ENCODE assay signal across 1 cellular context in the genomic region with DNA sequence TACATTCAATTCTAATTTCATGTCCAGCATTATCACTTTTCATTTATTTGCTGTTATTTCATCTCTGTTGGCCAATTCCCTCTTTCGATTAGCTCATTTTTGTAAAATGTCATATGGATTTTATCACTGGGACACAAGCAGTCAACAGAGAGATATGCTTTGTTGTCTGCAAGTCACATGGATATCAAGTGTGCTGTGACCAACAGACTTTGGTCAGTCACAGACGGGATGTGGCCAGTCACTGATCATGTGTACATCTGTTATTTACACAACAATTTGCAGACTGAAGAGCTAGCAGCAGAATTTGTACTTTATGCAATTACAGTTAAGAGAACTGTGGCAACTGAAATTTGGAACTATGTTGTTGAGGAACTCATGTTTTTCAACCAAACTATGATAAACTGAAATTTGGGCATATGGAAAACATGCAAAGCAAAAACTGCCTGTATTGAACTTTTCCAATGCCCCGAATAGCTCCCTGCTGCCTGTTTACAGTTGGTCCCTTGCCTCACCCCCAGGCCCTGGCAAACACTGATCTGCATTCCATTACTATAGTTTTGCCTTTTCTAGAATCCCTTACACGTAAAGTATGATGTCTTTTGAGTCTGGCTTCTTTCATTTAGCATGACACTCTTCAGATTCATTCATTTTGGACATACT.
TF ChIP-seq lines count a peak whose summit lies in the region.

No MANE protein-coding gene starts in this region.

TF ChIP-seq in K562, 482 proteins besides CTCF, POLR2A, EP300 and RAD21 (continued from another document and continues in another):
- no peak for TF ChIP-seq STAT6 (CRISPR knock-in tag; IDR thresholded peaks at IDR 0.05)
- TF ChIP-seq ZNF165 (CRISPR knock-in tag; IDR thresholded peaks at IDR 0.05; ENCODE audit: borderline replicate concordance), result no peak
- 0 out of 2 replicates have a peak, but pooled peaks have one; percentile 19 for TF ChIP-seq BACH1 (tag; IDR thresholded peaks at IDR 0.05)
- no peak for TF ChIP-seq HSF4 (CRISPR knock-in tag; IDR thresholded peaks at IDR 0.05; ENCODE audit: borderline replicate concordance)
- TF ChIP-seq, protein P1, sequence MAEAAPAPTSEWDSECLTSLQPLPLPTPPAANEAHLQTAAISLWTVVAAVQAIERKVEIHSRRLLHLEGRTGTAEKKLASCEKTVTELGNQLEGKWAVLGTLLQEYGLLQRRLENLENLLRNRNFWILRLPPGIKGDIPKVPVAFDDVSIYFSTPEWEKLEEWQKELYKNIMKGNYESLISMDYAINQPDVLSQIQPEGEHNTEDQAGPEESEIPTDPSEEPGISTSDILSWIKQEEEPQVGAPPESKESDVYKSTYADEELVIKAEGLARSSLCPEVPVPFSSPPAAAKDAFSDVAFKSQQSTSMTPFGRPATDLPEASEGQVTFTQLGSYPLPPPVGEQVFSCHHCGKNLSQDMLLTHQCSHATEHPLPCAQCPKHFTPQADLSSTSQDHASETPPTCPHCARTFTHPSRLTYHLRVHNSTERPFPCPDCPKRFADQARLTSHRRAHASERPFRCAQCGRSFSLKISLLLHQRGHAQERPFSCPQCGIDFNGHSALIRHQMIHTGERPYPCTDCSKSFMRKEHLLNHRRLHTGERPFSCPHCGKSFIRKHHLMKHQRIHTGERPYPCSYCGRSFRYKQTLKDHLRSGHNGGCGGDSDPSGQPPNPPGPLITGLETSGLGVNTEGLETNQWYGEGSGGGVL (CRISPR knock-in tag; IDR thresholded peaks at IDR 0.05), result no peak
- no peak for TF ChIP-seq SIN3B (IDR thresholded peaks at IDR 0.05; ENCODE audit: low read depth)
- TF ChIP-seq, protein P2, sequence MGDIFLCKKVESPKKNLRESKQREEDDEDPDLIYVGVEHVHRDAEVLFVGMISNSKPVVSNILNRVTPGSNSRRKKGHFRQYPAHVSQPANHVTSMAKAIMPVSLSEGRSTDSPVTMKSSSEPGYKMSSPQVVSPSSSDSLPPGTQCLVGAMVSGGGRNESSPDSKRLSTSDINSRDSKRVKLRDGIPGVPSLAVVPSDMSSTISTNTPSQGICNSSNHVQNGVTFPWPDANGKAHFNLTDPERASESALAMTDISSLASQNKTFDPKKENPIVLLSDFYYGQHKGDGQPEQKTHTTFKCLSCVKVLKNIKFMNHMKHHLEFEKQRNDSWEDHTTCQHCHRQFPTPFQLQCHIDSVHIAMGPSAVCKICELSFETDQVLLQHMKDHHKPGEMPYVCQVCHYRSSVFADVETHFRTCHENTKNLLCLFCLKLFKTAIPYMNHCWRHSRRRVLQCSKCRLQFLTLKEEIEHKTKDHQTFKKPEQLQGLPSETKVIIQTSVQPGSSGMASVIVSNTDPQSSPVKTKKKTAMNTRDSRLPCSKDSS (IDR thresholded peaks at IDR 0.05; ENCODE audit: low read depth, partially characterized antibody), result no peak
- TF ChIP-seq TAF7 (tag; IDR thresholded peaks at IDR 0.05), result no peak
- no peak for TF ChIP-seq ZBTB12 (CRISPR knock-in tag; IDR thresholded peaks at IDR 0.05)
- no peak for TF ChIP-seq PYGO2 (tag; IDR thresholded peaks at IDR 0.05)
- 0 out of 2 replicates have a peak, but pooled peaks have one; percentile 23 for TF ChIP-seq GATAD2B (IDR thresholded peaks at IDR 0.05; ENCODE audit: borderline replicate concordance)
- TF ChIP-seq POLR2B (IDR thresholded peaks at IDR 0.05; ENCODE audit: low read depth, partially characterized antibody), result no peak
- TF ChIP-seq TCFL5 (CRISPR knock-in tag; conservative IDR thresholded peaks at IDR 0.05), result no peak
- TF ChIP-seq ZNF212 (CRISPR knock-in tag; IDR thresholded peaks at IDR 0.05), result no peak
- no peak for TF ChIP-seq CBFB (CRISPR knock-in tag; IDR thresholded peaks at IDR 0.05)
- TF ChIP-seq PKNOX1 (IDR thresholded peaks at IDR 0.05), result peak; percentile 57
- TF ChIP-seq ZNF668 (CRISPR knock-in tag; IDR thresholded peaks at IDR 0.05), result no peak
- TF ChIP-seq JUN (IDR thresholded peaks at IDR 0.05; ENCODE audit: borderline replicate concordance, low read depth, low read length), result no peak
- TF ChIP-seq JUN (CRISPR knock-in tag; IDR thresholded peaks at IDR 0.05; ENCODE audit: borderline replicate concordance), result no peak
- no peak for TF ChIP-seq TGIF2 (CRISPR knock-in tag; IDR thresholded peaks at IDR 0.05)
- no peak for TF ChIP-seq ZNF41 (CRISPR knock-in tag; conservative IDR thresholded peaks at IDR 0.05)
- TF ChIP-seq LARP7 (IDR thresholded peaks at IDR 0.05), result no peak
- TF ChIP-seq SIX5 (IDR thresholded peaks at IDR 0.05; ENCODE audit: borderline replicate concordance in 1 of 2, insufficient read depth in 1 of 2, low read depth in 1 of 2, low read length in 2 of 2), result no peak
- no peak for TF ChIP-seq PRDM10 (IDR thresholded peaks at IDR 0.05; ENCODE audit: partially characterized antibody)
- TF ChIP-seq ZNF318 (IDR thresholded peaks at IDR 0.05; ENCODE audit: borderline replicate concordance in 1 of 2, low read depth in 1 of 2), result peak in 1 of 2 experiments; percentile 70; a peak in 1 of 4 replicates
- TF ChIP-seq ZNF384 (IDR thresholded peaks at IDR 0.05; ENCODE audit: low read depth, low read length), result no peak
- no peak for TF ChIP-seq NONO (IDR thresholded peaks at IDR 0.05; ENCODE audit: low read depth in 2 of 2, low read length in 1 of 2)
- peak; percentile 24 for TF ChIP-seq EP400 (IDR thresholded peaks at IDR 0.05)
- TF ChIP-seq ZNF277 (CRISPR knock-in tag; IDR thresholded peaks at IDR 0.05; ENCODE audit: borderline replicate concordance), result no peak
